Comparison of ENCODE assay signal across 30 cellular contexts in the genomic region with DNA sequence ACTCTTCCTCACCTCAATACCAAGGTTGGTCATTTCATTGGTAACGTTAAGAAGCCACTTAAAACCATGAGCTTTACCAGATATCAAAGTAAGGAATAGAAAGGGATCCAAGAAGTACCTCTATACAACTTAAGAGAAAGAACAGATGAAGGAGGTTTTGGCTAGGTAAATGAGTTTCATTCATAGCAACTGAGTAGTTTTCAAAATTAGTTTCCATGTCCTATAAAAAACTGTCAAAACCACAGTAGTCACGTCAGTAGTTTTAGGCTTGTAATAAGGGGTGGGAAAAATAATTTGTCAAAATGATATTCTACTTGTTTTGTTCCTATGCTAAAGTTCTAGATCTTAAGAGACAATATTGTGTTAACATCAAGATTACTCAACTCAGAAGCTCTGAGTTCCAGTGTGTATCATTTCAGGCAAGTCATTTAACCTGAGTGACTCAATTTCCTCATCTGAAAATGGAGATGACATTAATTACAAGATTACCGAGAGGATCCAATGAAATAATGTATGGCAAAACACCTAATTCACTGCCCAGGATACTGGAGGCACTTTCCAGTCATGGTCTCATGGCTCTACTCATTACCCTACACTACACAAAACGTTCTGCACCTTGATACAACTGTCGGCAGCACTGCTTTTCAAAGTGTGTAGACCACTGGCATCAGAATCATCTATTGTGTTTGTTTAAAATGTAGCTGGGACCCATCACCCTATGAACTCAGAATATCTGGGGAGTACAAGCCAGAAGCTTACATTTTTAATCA. TPM values are rescaled to one million over a fixed set of nuclear protein-coding genes. Genes with fewer than 3 reads are reported as not detected.
A peak's percentile ranks its signal among the peaks of the same experiment; 100 is the strongest.
DNase-seq lines count a peak whose midpoint lies in the region; ATAC-seq, FAIRE-seq and TF ChIP-seq lines count a peak whose summit lies in the region.
"Had no signal": no experiment of that assay in that cellular context is flagged by ENCODE, and none has a peak within 500 bp of the region (broad histone marks: within the 10 kb centered on the region; RNA-seq: fewer than 3 reads in every experiment).

No MANE protein-coding gene starts in this region.

- intact Hi-C loops in activated CD4-positive, alpha-beta T cell treated with anti-CD3 and anti-CD28 coated beads, Interleukin-2, amount 10 ng/mL, durations not matched to agents 24 days and 14 days (cut with micrococcal nuclease) = no loop called here

- peaks cover 12% of the 10 kb centered on the region for H3K4me1 Mint-ChIP-seq in activated CD4-positive, alpha-beta T cell treated with anti-CD3 and anti-CD28 coated beads, Interleukin-2, amount 10 ng/mL, durations not matched to agents 24 days and 14 days
- H3K4me1 Mint-ChIP-seq in activated T-helper 17 cell treated with anti-CD3 and anti-CD28 coated beads, Interleukin-2, amount 50 U/mL, for 72 hours = peaks cover 34% of the 10 kb centered on the region
- peaks cover 1% of the 10 kb centered on the region for H3K4me1 Mint-ChIP-seq in progenitor cell of endocrine pancreas (ENCODE audit: low read depth)

- peaks cover 72% of the 10 kb centered on the region for H3K36me3 Mint-ChIP-seq in activated CD4-positive, alpha-beta T cell treated with anti-CD3 and anti-CD28 coated beads, Interleukin-2, amount 10 ng/mL, durations not matched to agents 24 days and 14 days (ENCODE audit: low read depth)
- H3K36me3 Mint-ChIP-seq in activated T-helper 17 cell treated with anti-CD3 and anti-CD28 coated beads, Interleukin-2, amount 50 U/mL, for 72 hours (ENCODE audit: low read depth) = peaks cover 88% of the 10 kb centered on the region
- H3K36me3 Mint-ChIP-seq in progenitor cell of endocrine pancreas (ENCODE audit: insufficient read depth) = peaks cover 42% of the 10 kb centered on the region

- DNase-seq in activated CD4-positive, alpha-beta T cell treated with anti-CD3 and anti-CD28 coated beads, Interleukin-2, amount 10 ng/mL, durations not matched to agents 24 days and 14 days = no peak
- DNase-seq in activated CD4-positive, alpha-beta T cell treated with anti-CD3 and anti-CD28 coated beads for 48 hours = no peak
- DNase-seq in D721Med (ENCODE audit: insufficient read length, low spot score) (no peak), progenitor cell of endocrine pancreas (ENCODE audit: low spot score, unreplicated experiment) (no peak), Ammon's horn (ENCODE audit: low spot score) (no peak), cerebellar cortex (ENCODE audit: low spot score) (no peak), DMS114 treated with DMSO at 0.1 percent for 48 hours (lab: John Stamatoyannopoulos, UW; ENCODE audit: unreplicated experiment) (no peak)
- DNase-seq: activated CD4-positive, alpha-beta T cell treated with anti-CD3 and anti-CD28 coated beads, Interleukin-2, amount 50 U/mL, for 1 hour; DMS53; dorsolateral prefrontal cortex; islet precursor cell; left ventricle myocardium inferior; NCI-H1092 treated with DMSO at 0.1 percent for 48 hours; NCI-H187; NCI-H524 treated with DMSO at 0.1 percent for 48 hours; NK-92 treated with Interleukin-12 subunit alpha and Interleukin-12 subunit beta, amount 100 ng/mL, for 24 hours; PC-3; SK-N-SH; stimulated activated CD4-positive, alpha-beta T cell treated with anti-CD3 and anti-CD28 coated beads, Interleukin-15, amount 100 ng/mL, for 24 hours; stimulated activated naive CD4-positive, alpha-beta T cell had no signal

- no peak overlapping the region for H3K4me3 Mint-ChIP-seq in activated CD4-positive, alpha-beta T cell treated with anti-CD3 and anti-CD28 coated beads, Interleukin-2, amount 10 ng/mL, durations not matched to agents 24 days and 14 days
- H3K4me3 Mint-ChIP-seq in activated T-helper 17 cell treated with anti-CD3 and anti-CD28 coated beads, Interleukin-2, amount 50 U/mL, for 72 hours = peak overlapping the region; percentile 70
- no peak overlapping the region for H3K4me3 Mint-ChIP-seq in progenitor cell of endocrine pancreas (ENCODE audit: low read depth)
- H3K4me3 Mint-ChIP-seq: activated naive CD8-positive, alpha-beta T cell had no signal

- ATAC-seq in activated T-helper 17 cell treated with anti-CD3 and anti-CD28 coated beads, Interleukin-2, amount 50 U/mL, for 72 hours (replicated peaks) = peak; percentile 90
- ATAC-seq: PC-3 had no signal

- peak overlapping the region; percentile 69 for H3K27ac Mint-ChIP-seq in activated CD4-positive, alpha-beta T cell treated with anti-CD3 and anti-CD28 coated beads, Interleukin-2, amount 10 ng/mL, durations not matched to agents 24 days and 14 days
- H3K27ac Mint-ChIP-seq in activated T-helper 17 cell treated with anti-CD3 and anti-CD28 coated beads, Interleukin-2, amount 50 U/mL, for 72 hours = peak overlapping the region; percentile 98
- peak overlapping the region; percentile 6 for H3K27ac Mint-ChIP-seq in progenitor cell of endocrine pancreas

- no peaks in the 10 kb centered on the region for H3K27me3 Mint-ChIP-seq in activated CD4-positive, alpha-beta T cell treated with anti-CD3 and anti-CD28 coated beads, Interleukin-2, amount 10 ng/mL, durations not matched to agents 24 days and 14 days
- H3K27me3 Mint-ChIP-seq in activated T-helper 17 cell treated with anti-CD3 and anti-CD28 coated beads, Interleukin-2, amount 50 U/mL, for 72 hours = no peaks in the 10 kb centered on the region
- H3K27me3 Mint-ChIP-seq in progenitor cell of endocrine pancreas = no peaks in the 10 kb centered on the region
- H3K27me3 Mint-ChIP-seq: activated naive CD8-positive, alpha-beta T cell had no signal

- FAIRE-seq in D721Med (lab: Jason Lieb, UNC) = peak; percentile 71
- FAIRE-seq: astrocyte, endothelial cell of umbilical vein had no signal

- TF ChIP-seq CTCF in D721Med (IDR thresholded peaks at IDR 0.05; ENCODE audit: insufficient read depth, missing control alignments) (no peak), progenitor cell of endocrine pancreas (IDR thresholded peaks at IDR 0.05; ENCODE audit: unreplicated experiment) (no peak)

- H3K9me3 Mint-ChIP-seq in activated CD4-positive, alpha-beta T cell treated with anti-CD3 and anti-CD28 coated beads, Interleukin-2, amount 10 ng/mL, durations not matched to agents 24 days and 14 days = peaks cover 6% of the 10 kb centered on the region
- H3K9me3 Mint-ChIP-seq in activated T-helper 17 cell treated with anti-CD3 and anti-CD28 coated beads, Interleukin-2, amount 50 U/mL, for 72 hours = no peaks in the 10 kb centered on the region
- H3K9me3 Mint-ChIP-seq in progenitor cell of endocrine pancreas (ENCODE audit: low read depth) = no peaks in the 10 kb centered on the region

RNA-seq across cellular contexts. Expression of gene SLC6A13, which starts 24.1 kb away (rescaled TPM):
- total RNA-seq in activated CD4-positive, alpha-beta T cell treated with anti-CD3 and anti-CD28 coated beads, Interleukin-2, amount 10 ng/mL, durations not matched to agents 24 days and 14 days = not detected in 2 replicates
- under 1 TPM in 1 of 2 donors, not detected in 1; 0.32 TPM for total RNA-seq in activated T-helper 17 cell treated with anti-CD3 and anti-CD28 coated beads, Interleukin-2, amount 50 U/mL, for 72 hours
- 0.60 and 0.98 TPM in 2 replicates for total RNA-seq in progenitor cell of endocrine pancreas
- total RNA-seq: A172, endothelial cell of umbilical vein, G401, glomerular endothelial cell, mesenteric fat pad, PC-3, pulmonary artery endothelial cell, vagina had no signal

Comparison
In these comparisons a context has a peak if more than half of its experiments do, and no peak if none do; other contexts are left out.
1. H3K27ac Mint-ChIP-seq: peak in every context shown above with its lines; median percentile 98 in activated T-helper 17 cell treated with anti-CD3 and anti-CD28 coated beads, Interleukin-2, amount 50 U/mL, for 72 hours; 69 in activated CD4-positive, alpha-beta T cell treated with anti-CD3 and anti-CD28 coated beads, Interleukin-2, amount 10 ng/mL, durations not matched to agents 24 days and 14 days; 6 in progenitor cell of endocrine pancreas.